In genomic region chr2:64655873-64656272, GRCh38 we compare ENCODE assay signal across 14 cellular contexts. TPM values are rescaled to one million over a fixed set of nuclear protein-coding genes. Genes with fewer than 3 reads are reported as not detected.
DNase-seq lines count a peak whose midpoint lies in the region; ATAC-seq and TF ChIP-seq lines count a peak whose summit lies in the region.
"Had no signal": no experiment of that assay in that cellular context is flagged by ENCODE, and none has a peak within 500 bp of the region (broad histone marks: within the 10 kb centered on the region; RNA-seq: fewer than 3 reads in every experiment).

No MANE protein-coding gene starts in this region.

- no peaks in the 10 kb centered on the region for H3K9me3 ChIP-seq in osteoblast (ENCODE audit: low read depth, low read length)
- H3K9me3 ChIP-seq: thoracic aorta had no signal

- intact Hi-C loops in activated T-helper 2 cell treated with anti-CD3 and anti-CD28 coated beads, Interferon-gamma antibody, Interleukin-2, Interleukin-4, amounts not matched to agents 10 μg/mL and 5 μg/mL and 100 μg/mL, durations not matched to agents 14 hours and 24 hours and 36 hours (cut with micrococcal nuclease) = loop anchor here (1.0 to 10.0 kb wide), 6 partner anchors 23 to 331 kb away; no protein-coding TSS in a partner anchor

- peak overlapping the region; percentile 82 for H3K27ac Mint-ChIP-seq in activated T-helper 2 cell treated with anti-CD3 and anti-CD28 coated beads, Interferon-gamma antibody, Interleukin-2, Interleukin-4, amounts not matched to agents 10 μg/mL and 5 μg/mL and 100 μg/mL, durations not matched to agents 14 hours and 24 hours and 36 hours

- H3K36me3 Mint-ChIP-seq in activated T-helper 2 cell treated with anti-CD3 and anti-CD28 coated beads, Interferon-gamma antibody, Interleukin-2, Interleukin-4, amounts not matched to agents 10 μg/mL and 5 μg/mL and 100 μg/mL, durations not matched to agents 14 hours and 24 hours and 36 hours (ENCODE audit: low read depth) = peaks cover 8% of the 10 kb centered on the region

- peak overlapping the region; percentile 90 for H3K4me2 ChIP-seq in osteoblast (ENCODE audit: insufficient read depth, low read length)

- peaks cover 61% of the 10 kb centered on the region for H3K79me2 ChIP-seq in osteoblast (ENCODE audit: insufficient read depth, low read length)

- peak overlapping the region; percentile 81 for H3K4me3 ChIP-seq in osteoblast (ENCODE audit: insufficient read depth, low read length)
- H3K4me3 ChIP-seq: thoracic aorta had no signal

- peak overlapping the region; percentile 96 for H3K27ac ChIP-seq in osteoblast (ENCODE audit: low read depth, low read length)
- H3K27ac ChIP-seq: 22Rv1 had no signal

- H2AFZ ChIP-seq in osteoblast (ENCODE audit: low read length) = no peak overlapping the region

- DNase-seq in DMS 273 (lab: John Stamatoyannopoulos, UW; ENCODE audit: unreplicated experiment) (peak; percentile 72), DMS 273 treated with DMSO at 0.1 percent for 48 hours (lab: John Stamatoyannopoulos, UW) (no peak), MV-4-11 (lab: John Stamatoyannopoulos, UW) (peak; percentile 91), osteoblast (ENCODE audit: insufficient read length, low spot score, missing footprints) (no peak)
- DNase-seq in activated T-helper 2 cell treated with anti-CD3 and anti-CD28 coated beads, Interferon-gamma antibody, Interleukin-2, Interleukin-4, amounts not matched to agents 10 μg/mL and 5 μg/mL and 100 μg/mL, durations not matched to agents 14 hours and 24 hours and 36 hours (ENCODE audit: low spot score) = no peak
- DNase-seq: effector memory CD8-positive, alpha-beta T cell; T1000 had no signal

- ATAC-seq in HG03039 (IDR thresholded peaks at IDR 0.05; ENCODE audit: unreplicated experiment) = no peak
- no peak for ATAC-seq in HG03045 (IDR thresholded peaks at IDR 0.05; ENCODE audit: unreplicated experiment)
- no peak for ATAC-seq in esophagus mucosa
- ATAC-seq: effector memory CD8-positive, alpha-beta T cell had no signal

- H3K4me1 Mint-ChIP-seq in activated T-helper 2 cell treated with anti-CD3 and anti-CD28 coated beads, Interferon-gamma antibody, Interleukin-2, Interleukin-4, amounts not matched to agents 10 μg/mL and 5 μg/mL and 100 μg/mL, durations not matched to agents 14 hours and 24 hours and 36 hours (ENCODE audit: low read depth) = peaks cover 52% of the 10 kb centered on the region

- H3K27me3 ChIP-seq in osteoblast (ENCODE audit: insufficient read depth, low read length) = no peaks in the 10 kb centered on the region

- H3K4me3 Mint-ChIP-seq in activated T-helper 2 cell treated with anti-CD3 and anti-CD28 coated beads, Interferon-gamma antibody, Interleukin-2, Interleukin-4, amounts not matched to agents 10 μg/mL and 5 μg/mL and 100 μg/mL, durations not matched to agents 14 hours and 24 hours and 36 hours (ENCODE audit: low read depth) = peak overlapping the region; percentile 78

- peaks cover 32% of the 10 kb centered on the region for H3K4me1 ChIP-seq in osteoblast (ENCODE audit: insufficient read depth, low read length)

- H3K36me3 ChIP-seq in osteoblast (ENCODE audit: insufficient read depth, low read length) = no peaks in the 10 kb centered on the region
- H3K36me3 ChIP-seq: thoracic aorta had no signal

- H4K20me1 ChIP-seq in osteoblast (ENCODE audit: insufficient read depth, low read length) = peaks cover 21% of the 10 kb centered on the region

- no peaks in the 10 kb centered on the region for H3K9me3 Mint-ChIP-seq in activated T-helper 2 cell treated with anti-CD3 and anti-CD28 coated beads, Interferon-gamma antibody, Interleukin-2, Interleukin-4, amounts not matched to agents 10 μg/mL and 5 μg/mL and 100 μg/mL, durations not matched to agents 14 hours and 24 hours and 36 hours
- H3K9me3 Mint-ChIP-seq: activated naive CD4-positive, alpha-beta T cell treated with anti-CD3 and anti-CD28 coated beads, Interleukin-2, amount 50 U/mL, for 72 hours; effector memory CD8-positive, alpha-beta T cell; HFFc6 had no signal

- no peak for TF ChIP-seq CTCF in osteoblast (IDR thresholded peaks at IDR 0.05; ENCODE audit: extremely low read depth, low read depth, low read length)

- no peaks in the 10 kb centered on the region for H3K27me3 Mint-ChIP-seq in activated T-helper 2 cell treated with anti-CD3 and anti-CD28 coated beads, Interferon-gamma antibody, Interleukin-2, Interleukin-4, amounts not matched to agents 10 μg/mL and 5 μg/mL and 100 μg/mL, durations not matched to agents 14 hours and 24 hours and 36 hours (ENCODE audit: low read depth)
- H3K27me3 Mint-ChIP-seq: effector memory CD8-positive, alpha-beta T cell had no signal

RNA-seq across cellular contexts. Expression of gene SERTAD2, which starts 2.2 kb away (rescaled TPM):
- total RNA-seq in activated T-helper 2 cell treated with anti-CD3 and anti-CD28 coated beads, Interferon-gamma antibody, Interleukin-2, Interleukin-4, amounts not matched to agents 10 μg/mL and 5 μg/mL and 100 μg/mL, durations not matched to agents 14 hours and 24 hours and 36 hours = 29.2 and 31.0 TPM in 2 replicates
- 24.6 and 26.5 TPM in 2 replicates for total RNA-seq in osteoblast
- 21.9 TPM for total RNA-seq in esophagus mucosa

Comparison
In these comparisons a context has a peak if more than half of its experiments do, and no peak if none do; other contexts are left out.
1. DNase-seq: peak in DMS 273 (single experiment) and MV-4-11 (single experiment); none in DMS 273 treated with DMSO at 0.1 percent for 48 hours (single experiment), activated T-helper 2 cell treated with anti-CD3 and anti-CD28 coated beads, Interferon-gamma antibody, Interleukin-2, Interleukin-4, amounts not matched to agents 10 μg/mL and 5 μg/mL and 100 μg/mL, durations not matched to agents 14 hours and 24 hours and 36 hours (single experiment) and osteoblast (single experiment).